ENCODE assay signal across 23 cellular contexts in the genomic region with DNA sequence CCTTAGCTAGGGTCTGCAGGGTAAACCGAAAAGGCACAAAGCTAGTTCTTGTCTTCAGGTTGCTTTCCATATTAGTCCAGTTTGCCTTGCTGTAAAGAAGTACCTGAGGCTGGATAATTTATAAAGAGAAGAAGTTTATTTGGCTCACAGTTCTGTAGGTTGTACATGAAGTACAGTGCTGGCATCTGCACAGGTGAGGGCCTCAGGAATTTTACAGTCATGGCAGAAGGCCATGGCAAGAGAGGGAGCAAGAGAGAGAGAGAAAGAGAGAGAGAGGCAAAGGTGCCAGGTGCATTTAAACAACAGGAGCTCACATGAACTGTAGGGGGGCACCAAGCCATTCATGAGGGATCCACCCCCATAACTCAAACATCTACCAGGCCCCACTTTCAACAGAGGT.
"Had no signal": no experiment of that assay in that cellular context is flagged by ENCODE, and none has a peak within 500 bp of the region (broad histone marks: within the 10 kb centered on the region; RNA-seq: fewer than 3 reads in every experiment).

No MANE protein-coding gene starts in this region.

- H3K9me3 ChIP-seq: colonic mucosa, esophagus muscularis mucosa, esophagus squamous epithelium, gastrocnemius medialis, gastroesophageal sphincter, heart left ventricle, heart right ventricle had no signal

- H3K27me3 ChIP-seq: colonic mucosa, esophagus muscularis mucosa, esophagus squamous epithelium, foreskin keratinocyte, gastrocnemius medialis, gastroesophageal sphincter, heart left ventricle, hepatocyte had no signal

- DNase-seq: colonic mucosa; cortex of kidney; dermis blood vessel endothelial cell; dorsolateral prefrontal cortex; effector CD4-positive, alpha-beta T cell; effector CD8-positive, alpha-beta T cell; effector memory CD4-positive, alpha-beta T cell; effector memory CD8-positive, alpha-beta T cell; endodermal cell; erythroblast; esophagus squamous epithelium; foreskin fibroblast; foreskin keratinocyte; foreskin melanocyte; gastrocnemius medialis; glutamatergic neuron; head of caudate nucleus; heart left ventricle; heart right ventricle had no signal

- H3K4me3 ChIP-seq: colonic mucosa, coronary artery, dorsolateral prefrontal cortex, esophagus muscularis mucosa, esophagus squamous epithelium, gastrocnemius medialis, gastroesophageal sphincter, heart left ventricle, heart right ventricle, hepatocyte had no signal

- H3K4me1 ChIP-seq: colonic mucosa, esophagus muscularis mucosa, esophagus squamous epithelium, foreskin keratinocyte, gastrocnemius medialis, gastroesophageal sphincter had no signal

- H3K36me3 ChIP-seq: colonic mucosa, esophagus muscularis mucosa, esophagus squamous epithelium, gastrocnemius medialis, gastroesophageal sphincter, heart left ventricle, heart right ventricle had no signal
